ENCODE assay signal across 1 cellular context in genomic region chr10:30691601-30692015, GRCh38.
TF ChIP-seq lines count a peak whose summit lies in the region.

No MANE protein-coding gene starts in this region.

TF ChIP-seq in GM23338, 12 proteins besides CTCF, POLR2A, EP300 and RAD21 (continued from another document):
- TF ChIP-seq ZNF462 (CRISPR knock-in tag; IDR thresholded peaks at IDR 0.05) (no peak), POLR2AphosphoS5 (IDR thresholded peaks at IDR 0.05; ENCODE audit: low read depth) (no peak), CREB1 (CRISPR knock-in tag; IDR thresholded peaks at IDR 0.05; ENCODE audit: low read depth) (no peak), EZH2phosphoT487 (IDR thresholded peaks at IDR 0.05; ENCODE audit: unreplicated experiment) (no peak)
- TF ChIP-seq, protein P1, sequence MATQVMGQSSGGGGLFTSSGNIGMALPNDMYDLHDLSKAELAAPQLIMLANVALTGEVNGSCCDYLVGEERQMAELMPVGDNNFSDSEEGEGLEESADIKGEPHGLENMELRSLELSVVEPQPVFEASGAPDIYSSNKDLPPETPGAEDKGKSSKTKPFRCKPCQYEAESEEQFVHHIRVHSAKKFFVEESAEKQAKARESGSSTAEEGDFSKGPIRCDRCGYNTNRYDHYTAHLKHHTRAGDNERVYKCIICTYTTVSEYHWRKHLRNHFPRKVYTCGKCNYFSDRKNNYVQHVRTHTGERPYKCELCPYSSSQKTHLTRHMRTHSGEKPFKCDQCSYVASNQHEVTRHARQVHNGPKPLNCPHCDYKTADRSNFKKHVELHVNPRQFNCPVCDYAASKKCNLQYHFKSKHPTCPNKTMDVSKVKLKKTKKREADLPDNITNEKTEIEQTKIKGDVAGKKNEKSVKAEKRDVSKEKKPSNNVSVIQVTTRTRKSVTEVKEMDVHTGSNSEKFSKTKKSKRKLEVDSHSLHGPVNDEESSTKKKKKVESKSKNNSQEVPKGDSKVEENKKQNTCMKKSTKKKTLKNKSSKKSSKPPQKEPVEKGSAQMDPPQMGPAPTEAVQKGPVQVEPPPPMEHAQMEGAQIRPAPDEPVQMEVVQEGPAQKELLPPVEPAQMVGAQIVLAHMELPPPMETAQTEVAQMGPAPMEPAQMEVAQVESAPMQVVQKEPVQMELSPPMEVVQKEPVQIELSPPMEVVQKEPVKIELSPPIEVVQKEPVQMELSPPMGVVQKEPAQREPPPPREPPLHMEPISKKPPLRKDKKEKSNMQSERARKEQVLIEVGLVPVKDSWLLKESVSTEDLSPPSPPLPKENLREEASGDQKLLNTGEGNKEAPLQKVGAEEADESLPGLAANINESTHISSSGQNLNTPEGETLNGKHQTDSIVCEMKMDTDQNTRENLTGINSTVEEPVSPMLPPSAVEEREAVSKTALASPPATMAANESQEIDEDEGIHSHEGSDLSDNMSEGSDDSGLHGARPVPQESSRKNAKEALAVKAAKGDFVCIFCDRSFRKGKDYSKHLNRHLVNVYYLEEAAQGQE (IDR thresholded peaks at IDR 0.05; ENCODE audit: unreplicated experiment): no peak
TF ChIP-seq in GM23338: peak in this region for 0.
